ENCODE assay signal across 8 cellular contexts in the genomic region with DNA sequence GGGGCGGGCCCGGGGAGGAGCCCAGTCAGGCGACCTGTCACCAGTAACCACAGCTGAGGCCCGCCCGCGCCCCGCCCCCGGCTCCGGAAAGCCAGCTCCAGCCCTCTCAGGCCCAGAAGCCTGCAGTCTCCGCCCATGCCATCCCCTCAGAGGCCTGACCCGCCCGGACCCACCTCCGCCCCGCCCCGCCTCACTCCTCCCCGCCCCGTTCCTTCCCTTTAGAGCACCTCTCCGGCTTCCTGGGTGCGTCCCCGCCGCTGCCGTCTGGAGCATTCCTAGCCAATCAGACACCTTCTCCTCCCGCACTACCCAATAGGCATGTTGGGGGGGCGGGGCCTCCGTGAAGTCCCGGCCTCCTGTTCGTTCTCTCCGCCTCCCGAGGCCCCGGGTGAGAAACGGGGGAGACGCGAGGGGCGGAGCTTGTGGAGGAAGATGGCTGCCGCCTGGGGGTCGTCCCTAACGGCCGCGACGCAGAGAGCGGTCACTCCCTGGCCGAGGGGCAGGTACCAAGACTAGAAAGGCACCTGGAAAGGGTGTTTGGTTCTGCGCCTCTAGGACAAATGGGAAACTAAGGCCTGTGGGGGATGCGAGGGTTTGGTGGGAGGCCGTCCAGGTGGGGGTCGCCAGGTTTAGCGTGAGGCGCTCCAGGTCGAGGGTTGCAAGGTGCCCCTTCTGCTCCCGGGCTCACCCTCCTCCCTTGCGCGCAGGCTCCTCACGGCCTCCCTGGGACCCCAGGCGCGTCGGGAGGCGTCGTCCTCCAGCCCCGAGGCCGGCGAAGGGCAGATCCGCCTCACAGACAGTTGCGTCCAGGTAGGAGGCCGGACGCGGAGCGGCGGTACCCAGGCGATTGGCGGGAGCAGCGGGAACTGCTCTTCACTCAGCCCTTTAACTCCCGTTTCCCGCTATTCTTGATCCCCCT. TPM values are rescaled to one million over a fixed set of nuclear protein-coding genes. Genes with fewer than 3 reads are reported as not detected.
DNase-seq lines count a peak whose midpoint lies in the region; ATAC-seq, FAIRE-seq and TF ChIP-seq lines count a peak whose summit lies in the region.

A gene with protein sequence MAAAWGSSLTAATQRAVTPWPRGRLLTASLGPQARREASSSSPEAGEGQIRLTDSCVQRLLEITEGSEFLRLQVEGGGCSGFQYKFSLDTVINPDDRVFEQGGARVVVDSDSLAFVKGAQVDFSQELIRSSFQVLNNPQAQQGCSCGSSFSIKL (plus strand): TSS at position 423 of the 919 bp plus-strand sequence. CDS start 10 bp downstream, at position 433.

- H3K4me3 Mint-ChIP-seq in T-helper 17 cell, result no peak within 1 kb of the TSS

- no peaks in the 10 kb centered on the region for H3K27me3 Mint-ChIP-seq in T-helper 17 cell

- intact Hi-C loops in left ventricle myocardium superior (cut with micrococcal nuclease), result no loop called here
- intact Hi-C loops in psoas muscle (cut with DNase I), result loop anchor here in 1 of 2 donors (5.0 kb wide), 1 partner anchor 131 kb away; no protein-coding TSS in a partner anchor

- peak; percentile 100 for DNase-seq in NCI-H1694 treated with DMSO at 0.1 percent for 48 hours (lab: John Stamatoyannopoulos, UW)
- DNase-seq in T-helper 17 cell, result peak; percentile 98 to 100 (median 100)
- peak; percentile 84 to 100 (median 98) for DNase-seq in amygdala (lab: John Stamatoyannopoulos, UW)
- peak; percentile 100 for DNase-seq in left ventricle myocardium superior
- peak; percentile 100 for DNase-seq in psoas muscle
- DNase-seq in urothelium cell line (ENCODE audit: low spot score), result peak; percentile 100

- H3K4me1 ChIP-seq in psoas muscle, result peaks cover 22% of the 10 kb centered on the region

- H3K4me3 ChIP-seq in psoas muscle, result peak within 1 kb of the TSS; percentile 82

- no peaks in the 10 kb centered on the region for H3K27me3 ChIP-seq in psoas muscle (ENCODE audit: insufficient read depth in 3 of 3, low read length in 2 of 3)

- TF ChIP-seq CTCF in psoas muscle (IDR thresholded peaks at IDR 0.05), result no peak

- TF ChIP-seq POLR2A in GM15510 (IDR thresholded peaks at IDR 0.05; ENCODE audit: borderline replicate concordance, extremely low read depth, insufficient read length), result peak; percentile 81

- peak; percentile 91 for FAIRE-seq in urothelium cell line (lab: Jason Lieb, UNC)

- 0 to 1% (median 1%) methylated on average over 50 to 73 of the region's 73 CpGs for WGBS in psoas muscle, 3 donors

- no peak within 1 kb of the TSS for H3K27ac Mint-ChIP-seq in T-helper 17 cell

- H3K36me3 ChIP-seq in psoas muscle (ENCODE audit: insufficient read depth in 1 of 2, low read depth in 1 of 2), result peaks cover 0 to 20% of the 10 kb centered on the region in 2 donors

- peak within 1 kb of the TSS; percentile 87 for H3K27ac ChIP-seq in psoas muscle

- ATAC-seq in HG02885 (IDR thresholded peaks at IDR 0.05; ENCODE audit: poor library complexity, unreplicated experiment) (peak; percentile 88), T-helper 17 cell (peak; percentile 93), left ventricle myocardium superior (peak; percentile 95), psoas muscle (peak; percentile 95 to 97 (median 96))

- H3K36me3 Mint-ChIP-seq in T-helper 17 cell (ENCODE audit: low read depth), result peaks cover 2% of the 10 kb centered on the region

- no peaks in the 10 kb centered on the region for H3K9me3 ChIP-seq in T-helper 17 cell (ENCODE audit: control insufficient read depth, low read length, poor library complexity, severe bottlenecking)
- H3K9me3 ChIP-seq in psoas muscle, result no peaks in the 10 kb centered on the region

- H3K4me1 Mint-ChIP-seq in T-helper 17 cell, result peaks cover 20% of the 10 kb centered on the region

RNA-seq across cellular contexts. Expression of the gene that starts here (rescaled TPM):
- 10 to 100 TPM; 14.4 to 21.3 TPM for total RNA-seq in T-helper 17 cell
- total RNA-seq in left ventricle myocardium superior, result 37.5 TPM
- total RNA-seq in psoas muscle, result 10 to 100 TPM; 24.5 to 38.8 (median 26.0) TPM
- 10 to 100 TPM; 19.9 to 26.9 (median 24.5) TPM for polyA plus RNA-seq in psoas muscle

Comparison
In these comparisons a context has a peak if more than half of its experiments do, and no peak if none do; other contexts are left out.
1. Peak in every context shown above with its lines: DNase-seq, ATAC-seq, H3K4me3 ChIP-seq and H3K27ac ChIP-seq.